Comparison of ENCODE assay signal across 14 cellular contexts in genomic region chr1:13771745-13772144, GRCh38.
"Had no signal": no experiment of that assay in that cellular context is flagged by ENCODE, and none has a peak within 500 bp of the region (broad histone marks: within the 10 kb centered on the region; RNA-seq: fewer than 3 reads in every experiment).

No MANE protein-coding gene starts in this region.

- H3K27me3 ChIP-seq: cardiac muscle cell, dorsolateral prefrontal cortex, pancreas, tibial artery had no signal

- H3K27ac Mint-ChIP-seq: activated CD4-positive, alpha-beta T cell treated with anti-CD3 and anti-CD28 coated beads, Interleukin-2, amount 10 ng/mL, durations not matched to agents 24 days and 14 days; activated naive CD4-positive, alpha-beta T cell treated with anti-CD3 and anti-CD28 coated beads, Interleukin-2, amount 10 ng/mL, durations not matched to agents 7 days and 5 days; stimulated activated memory B cell treated with anti-CD40 and anti-IgM and Interleukin-4, amounts not matched to agents 10 μg/mL and 1 μg/mL and 100 μg/mL, for 72 hours had no signal

- H3K4me3 Mint-ChIP-seq: activated CD4-positive, alpha-beta T cell treated with anti-CD3 and anti-CD28 coated beads, Interleukin-2, amount 10 ng/mL, durations not matched to agents 24 days and 14 days; activated naive CD4-positive, alpha-beta T cell treated with anti-CD3 and anti-CD28 coated beads, Interleukin-2, amount 10 ng/mL, durations not matched to agents 7 days and 5 days; neural crest cell; stimulated activated memory B cell treated with anti-CD40 and anti-IgM and Interleukin-4, amounts not matched to agents 10 μg/mL and 1 μg/mL and 100 μg/mL, for 72 hours had no signal

- H3K4me1 ChIP-seq: pancreas had no signal

- H3K9me3 ChIP-seq: left ventricle myocardium inferior, pancreas, tibial artery had no signal

- DNase-seq: activated CD4-positive, alpha-beta T cell treated with anti-CD3 and anti-CD28 coated beads, Interleukin-2, amount 10 ng/mL, durations not matched to agents 24 days and 14 days; activated CD8-positive, alpha-beta memory T cell treated with anti-CD3 and anti-CD28 coated beads for 24 hours; activated naive CD4-positive, alpha-beta T cell treated with anti-CD3 and anti-CD28 coated beads, Interleukin-2, amount 10 ng/mL, durations not matched to agents 7 days and 5 days; dorsolateral prefrontal cortex; hypothalamus; kidney; left ventricle myocardium inferior; pancreas; T-helper 2 cell; tibial artery had no signal

- H3K9me3 Mint-ChIP-seq: activated CD4-positive, alpha-beta T cell treated with anti-CD3 and anti-CD28 coated beads, Interleukin-2, amount 10 ng/mL, durations not matched to agents 24 days and 14 days; activated naive CD4-positive, alpha-beta T cell treated with anti-CD3 and anti-CD28 coated beads, Interleukin-2, amount 10 ng/mL, durations not matched to agents 7 days and 5 days; neural crest cell; stimulated activated memory B cell treated with anti-CD40 and anti-IgM and Interleukin-4, amounts not matched to agents 10 μg/mL and 1 μg/mL and 100 μg/mL, for 72 hours had no signal

- ATAC-seq: pancreas; stimulated activated memory B cell treated with anti-CD40 and anti-IgM and Interleukin-4, amounts not matched to agents 10 μg/mL and 1 μg/mL and 100 μg/mL, for 72 hours had no signal

- H3K27ac ChIP-seq: cardiac muscle cell, left ventricle myocardium inferior, pancreas, tibial artery had no signal

- H3K4me3 ChIP-seq: cardiac muscle cell, left ventricle myocardium inferior, pancreas, tibial artery had no signal

- H3K27me3 Mint-ChIP-seq: activated CD4-positive, alpha-beta T cell treated with anti-CD3 and anti-CD28 coated beads, Interleukin-2, amount 10 ng/mL, durations not matched to agents 24 days and 14 days; activated naive CD4-positive, alpha-beta T cell treated with anti-CD3 and anti-CD28 coated beads, Interleukin-2, amount 10 ng/mL, durations not matched to agents 7 days and 5 days; stimulated activated memory B cell treated with anti-CD40 and anti-IgM and Interleukin-4, amounts not matched to agents 10 μg/mL and 1 μg/mL and 100 μg/mL, for 72 hours had no signal

- H3K36me3 ChIP-seq: pancreas had no signal

- FAIRE-seq: kidney, pancreas, urothelium cell line had no signal
